In the genomic region with DNA sequence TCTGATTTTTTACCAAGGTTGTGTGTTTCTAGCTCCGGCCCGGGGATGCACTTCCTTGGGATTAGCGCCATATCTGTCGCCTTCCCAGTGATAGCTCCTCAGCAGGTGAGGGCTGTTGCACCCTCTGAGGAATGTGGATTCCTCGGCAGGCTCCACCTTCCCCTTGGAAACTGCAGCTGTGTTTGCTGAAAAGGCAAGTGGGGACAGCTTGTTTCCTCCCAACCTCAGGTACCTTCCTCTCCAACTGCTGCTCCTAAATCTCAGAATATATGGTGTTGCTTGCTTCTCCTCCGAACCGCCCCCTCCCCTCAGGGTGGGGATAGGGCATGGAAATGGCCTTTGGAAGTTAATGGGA, we compare ENCODE assay signal across 10 cellular contexts. TPM values are rescaled to one million over a fixed set of nuclear protein-coding genes. Genes with fewer than 3 reads are reported as not detected.
A peak's percentile ranks its signal among the peaks of the same experiment; 100 is the strongest.
DNase-seq lines count a peak whose midpoint lies in the region; ATAC-seq lines count a peak whose summit lies in the region.
"Had no signal": no experiment of that assay in that cellular context is flagged by ENCODE, and none has a peak within 500 bp of the region (broad histone marks: within the 10 kb centered on the region; RNA-seq: fewer than 3 reads in every experiment).

No MANE protein-coding gene starts in this region.

- peak overlapping the region; percentile 67 for H3K4me3 Mint-ChIP-seq in activated naive CD4-positive, alpha-beta T cell treated with anti-CD3 and anti-CD28 coated beads for 36 hours

- H3K9me3 ChIP-seq in adipocyte (ENCODE audit: control insufficient read depth, low read length) (no peaks in the 10 kb centered on the region), stomach smooth muscle (ENCODE audit: control insufficient read depth in 2 of 2, low read length in 2 of 2) (no peaks in the 10 kb centered on the region)

- H3K27me3 Mint-ChIP-seq in activated naive CD4-positive, alpha-beta T cell treated with anti-CD3 and anti-CD28 coated beads for 36 hours (ENCODE audit: low read depth): peaks cover 55% of the 10 kb centered on the region

- H3K4me3 ChIP-seq in adipocyte (ENCODE audit: low read length): peak overlapping the region; percentile 97
- peak overlapping the region; percentile 82 to 90 for H3K4me3 ChIP-seq in stomach smooth muscle (ENCODE audit: low read length in 2 of 2)

- no peaks in the 10 kb centered on the region for H3K36me3 Mint-ChIP-seq in activated naive CD4-positive, alpha-beta T cell treated with anti-CD3 and anti-CD28 coated beads for 36 hours (ENCODE audit: low read depth)

- peaks cover 13% of the 10 kb centered on the region for H3K4me1 Mint-ChIP-seq in activated naive CD4-positive, alpha-beta T cell treated with anti-CD3 and anti-CD28 coated beads for 36 hours (ENCODE audit: low read depth)

- H3K27ac ChIP-seq in stomach smooth muscle (ENCODE audit: low read length): no peak overlapping the region
- H3K27ac ChIP-seq: cardiac muscle cell had no signal

- ATAC-seq in GM19397 (IDR thresholded peaks at IDR 0.05; ENCODE audit: unreplicated experiment): no peak
- ATAC-seq: Panc1 had no signal

- H3K36me3 ChIP-seq in adipocyte (ENCODE audit: control insufficient read depth, insufficient read depth, low read length, severe bottlenecking): no peaks in the 10 kb centered on the region
- H3K36me3 ChIP-seq in stomach smooth muscle (ENCODE audit: control insufficient read depth in 2 of 2, insufficient read depth in 2 of 2, low read length in 2 of 2): no peaks in the 10 kb centered on the region
- H3K36me3 ChIP-seq: cardiac muscle cell had no signal

- peak overlapping the region; percentile 92 for H3K9ac ChIP-seq in adipocyte (ENCODE audit: low read length)
- H3K9ac ChIP-seq in stomach smooth muscle (ENCODE audit: low read length in 2 of 2): peak overlapping the region; percentile 51 to 64

- H3K4me1 ChIP-seq in adipocyte (ENCODE audit: control insufficient read depth, insufficient read depth, low read length): peaks cover 22% of the 10 kb centered on the region
- H3K4me1 ChIP-seq in stomach smooth muscle (ENCODE audit: control insufficient read depth, insufficient read depth, low read length): peaks cover 13% of the 10 kb centered on the region

- no peaks in the 10 kb centered on the region for H3K9me3 Mint-ChIP-seq in activated naive CD4-positive, alpha-beta T cell treated with anti-CD3 and anti-CD28 coated beads for 36 hours

- H3K27me3 ChIP-seq in adipocyte (replicated peaks; ENCODE audit: control insufficient read depth, insufficient read depth, low read length): no peaks in the 10 kb centered on the region
- H3K27me3 ChIP-seq in stomach smooth muscle (ENCODE audit: control insufficient read depth in 1 of 2, insufficient read depth in 2 of 2, low read length in 2 of 2): no peaks in the 10 kb centered on the region

- CTCF ChIA-PET in activated naive CD4-positive, alpha-beta T cell treated with anti-CD3 and anti-CD28 coated beads for 36 hours (lab: Charles Lee): interaction anchor here (1.0 kb wide), 1 partner anchor 149 kb away, joined by 7 read pairs; no protein-coding TSS in a partner anchor

- DNase-seq in activated naive CD4-positive, alpha-beta T cell treated with anti-CD3 and anti-CD28 coated beads for 36 hours: no peak
- DNase-seq in activated naive CD4-positive, alpha-beta T cell (lab: John Stamatoyannopoulos, UW): no peak
- DNase-seq in adipocyte (ENCODE audit: low read depth) (no peak), islet precursor cell (peak; percentile 71)
- DNase-seq in activated CD4-positive, CD25-positive, alpha-beta regulatory T cell treated with anti-CD3 and anti-CD28 coated beads, Interleukin-2, amount 50 U/mL, for 72 hours: no peak
- DNase-seq in effector CD8-positive, alpha-beta T cell (lab: John Stamatoyannopoulos, UW): no peak

- no peak overlapping the region for H3K27ac Mint-ChIP-seq in activated naive CD4-positive, alpha-beta T cell treated with anti-CD3 and anti-CD28 coated beads for 36 hours

- intact Hi-C loops in activated naive CD4-positive, alpha-beta T cell treated with anti-CD3 and anti-CD28 coated beads for 36 hours (cut with micrococcal nuclease): loop anchor here (2.0 to 10.0 kb wide), 2 partner anchors 63 to 149 kb away; no protein-coding TSS in a partner anchor

RNA-seq across cellular contexts. Expression of gene SLC1A1, which starts 1.3 kb away (rescaled TPM):
- not detected for total RNA-seq in activated naive CD4-positive, alpha-beta T cell treated with anti-CD3 and anti-CD28 coated beads for 36 hours
